Comparison of ENCODE assay signal across 1 cellular context in the genomic region with DNA sequence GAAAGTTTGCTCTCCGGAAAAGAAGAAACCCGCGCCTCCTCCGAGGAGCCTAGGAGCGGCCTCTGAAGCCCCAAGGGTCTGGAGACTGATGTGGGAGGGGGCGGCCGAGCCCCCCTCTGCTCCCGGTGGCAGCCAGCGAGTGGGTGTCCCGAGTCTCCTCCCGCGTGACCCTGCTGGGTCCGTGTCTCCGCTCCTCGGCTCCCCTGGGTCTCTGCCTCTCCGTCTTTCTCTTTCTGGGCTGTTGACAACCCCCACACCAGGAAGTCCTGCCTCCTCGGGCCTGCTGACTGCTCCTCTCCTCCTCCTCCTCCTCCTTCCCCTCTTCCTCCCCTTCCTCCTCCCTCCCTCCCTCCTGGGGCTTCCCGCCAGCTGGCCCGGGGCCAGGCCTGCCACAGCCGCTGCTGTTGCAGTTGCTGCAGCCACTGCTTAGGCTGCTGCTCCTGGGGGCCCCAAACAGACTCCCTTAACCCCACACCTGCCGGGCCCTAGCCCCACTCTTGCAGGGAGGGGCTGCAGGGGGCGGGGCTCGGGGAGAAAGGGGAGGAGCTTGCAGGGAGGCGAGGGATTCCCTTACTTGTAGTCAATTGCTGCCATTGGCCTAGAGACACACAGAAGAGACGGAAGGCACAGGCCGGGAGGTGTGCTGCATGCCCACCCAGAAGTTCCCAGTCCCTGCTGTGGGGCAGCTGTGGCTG.
TF ChIP-seq lines count a peak whose summit lies in the region.

Gene TSC22D4 (minus strand): TSS at position 249 of the 695 bp plus-strand sequence. CDS start 1,176 bp downstream, outside the sequence.

TF ChIP-seq in HEK293, 187 proteins besides CTCF, POLR2A, EP300 and RAD21 (continued from another document):
- TF ChIP-seq ZNF768 (tag by site-specific recombination; IDR thresholded peaks at IDR 0.05): no peak
- peak; percentile 98 for TF ChIP-seq ZNF423 (tag by site-specific recombination; IDR thresholded peaks at IDR 0.05)
- TF ChIP-seq, protein P1, sequence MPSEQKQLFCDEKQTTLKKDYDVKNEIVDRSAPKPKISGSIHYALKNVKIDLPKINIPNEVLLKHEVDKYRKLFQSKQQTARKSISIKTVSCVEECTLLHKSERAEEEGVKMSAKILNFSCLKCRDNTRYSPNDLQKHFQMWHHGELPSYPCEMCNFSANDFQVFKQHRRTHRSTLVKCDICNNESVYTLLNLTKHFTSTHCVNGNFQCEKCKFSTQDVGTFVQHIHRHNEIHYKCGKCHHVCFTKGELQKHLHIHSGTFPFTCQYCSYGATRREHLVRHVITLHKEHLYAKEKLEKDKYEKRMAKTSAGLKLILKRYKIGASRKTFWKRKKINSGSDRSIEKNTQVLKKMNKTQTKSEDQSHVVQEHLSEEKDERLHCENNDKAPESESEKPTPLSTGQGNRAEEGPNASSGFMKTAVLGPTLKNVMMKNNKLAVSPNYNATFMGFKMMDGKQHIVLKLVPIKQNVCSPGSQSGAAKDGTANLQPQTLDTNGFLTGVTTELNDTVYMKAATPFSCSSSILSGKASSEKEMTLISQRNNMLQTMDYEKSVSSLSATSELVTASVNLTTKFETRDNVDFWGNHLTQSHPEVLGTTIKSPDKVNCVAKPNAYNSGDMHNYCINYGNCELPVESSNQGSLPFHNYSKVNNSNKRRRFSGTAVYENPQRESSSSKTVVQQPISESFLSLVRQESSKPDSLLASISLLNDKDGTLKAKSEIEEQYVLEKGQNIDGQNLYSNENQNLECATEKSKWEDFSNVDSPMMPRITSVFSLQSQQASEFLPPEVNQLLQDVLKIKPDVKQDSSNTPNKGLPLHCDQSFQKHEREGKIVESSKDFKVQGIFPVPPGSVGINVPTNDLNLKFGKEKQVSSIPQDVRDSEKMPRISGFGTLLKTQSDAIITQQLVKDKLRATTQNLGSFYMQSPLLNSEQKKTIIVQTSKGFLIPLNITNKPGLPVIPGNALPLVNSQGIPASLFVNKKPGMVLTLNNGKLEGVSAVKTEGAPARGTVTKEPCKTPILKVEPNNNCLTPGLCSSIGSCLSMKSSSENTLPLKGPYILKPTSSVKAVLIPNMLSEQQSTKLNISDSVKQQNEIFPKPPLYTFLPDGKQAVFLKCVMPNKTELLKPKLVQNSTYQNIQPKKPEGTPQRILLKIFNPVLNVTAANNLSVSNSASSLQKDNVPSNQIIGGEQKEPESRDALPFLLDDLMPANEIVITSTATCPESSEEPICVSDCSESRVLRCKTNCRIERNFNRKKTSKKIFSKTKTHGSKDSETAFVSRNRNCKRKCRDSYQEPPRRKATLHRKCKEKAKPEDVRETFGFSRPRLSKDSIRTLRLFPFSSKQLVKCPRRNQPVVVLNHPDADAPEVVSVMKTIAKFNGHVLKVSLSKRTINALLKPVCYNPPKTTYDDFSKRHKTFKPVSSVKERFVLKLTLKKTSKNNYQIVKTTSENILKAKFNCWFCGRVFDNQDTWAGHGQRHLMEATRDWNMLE (tag by site-specific recombination; conservative IDR thresholded peaks at IDR 0.05; ENCODE audit: low read depth): no peak
- TF ChIP-seq ZNF133 (tag by site-specific recombination; IDR thresholded peaks at IDR 0.05): no peak
- no peak for TF ChIP-seq ZNF792 (tag by site-specific recombination; IDR thresholded peaks at IDR 0.05)
- no peak for TF ChIP-seq ZNF621 (tag by site-specific recombination; IDR thresholded peaks at IDR 0.05)
- TF ChIP-seq SCRT2 (tag by site-specific recombination; IDR thresholded peaks at IDR 0.05): peak; percentile 89
- no peak for TF ChIP-seq ZNF571 (tag by site-specific recombination; IDR thresholded peaks at IDR 0.05)
- no peak for TF ChIP-seq ZNF555 (tag by site-specific recombination; conservative IDR thresholded peaks at IDR 0.05)
- TF ChIP-seq TRIM28 (IDR thresholded peaks at IDR 0.05; ENCODE audit: borderline replicate concordance, low read length): no peak
- TF ChIP-seq, protein P2, sequence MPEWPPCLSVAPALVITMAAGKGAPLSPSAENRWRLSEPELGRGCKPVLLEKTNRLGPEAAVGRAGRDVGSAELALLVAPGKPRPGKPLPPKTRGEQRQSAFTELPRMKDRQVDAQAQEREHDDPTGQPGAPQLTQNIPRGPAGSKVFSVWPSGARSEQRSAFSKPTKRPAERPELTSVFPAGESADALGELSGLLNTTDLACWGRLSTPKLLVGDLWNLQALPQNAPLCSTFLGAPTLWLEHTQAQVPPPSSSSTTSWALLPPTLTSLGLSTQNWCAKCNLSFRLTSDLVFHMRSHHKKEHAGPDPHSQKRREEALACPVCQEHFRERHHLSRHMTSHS (tag by site-specific recombination; IDR thresholded peaks at IDR 0.05): no peak
- TF ChIP-seq ZNF830 (tag by site-specific recombination; IDR thresholded peaks at IDR 0.05; ENCODE audit: low read depth): no peak
- peak; percentile 100 for TF ChIP-seq ZBTB20 (tag by site-specific recombination; IDR thresholded peaks at IDR 0.05)
